29 cellular contexts compared by ENCODE assay signal in genomic region chr18:65623686-65624085, GRCh38.
"Had no signal": no experiment of that assay in that cellular context is flagged by ENCODE, and none has a peak within 500 bp of the region (broad histone marks: within the 10 kb centered on the region; RNA-seq: fewer than 3 reads in every experiment).

No MANE protein-coding gene starts in this region.

- H3K27ac ChIP-seq: brain microvascular endothelial cell, coronary artery, dorsolateral prefrontal cortex, esophagus muscularis mucosa, foreskin keratinocyte, gastrocnemius medialis had no signal

- H3K9me3 ChIP-seq: esophagus muscularis mucosa, gastrocnemius medialis had no signal

- H3K4me1 ChIP-seq: esophagus muscularis mucosa, foreskin keratinocyte, gastrocnemius medialis had no signal

- H3K27me3 ChIP-seq: brain microvascular endothelial cell, dorsolateral prefrontal cortex, esophagus muscularis mucosa, foreskin keratinocyte, gastrocnemius medialis had no signal

- H3K27me3 Mint-ChIP-seq: activated CD4-positive, alpha-beta memory T cell treated with anti-CD3 and anti-CD28 coated beads for 36 hours; activated CD4-positive, alpha-beta T cell treated with anti-CD3 and anti-CD28 coated beads for 36 hours; activated CD4-positive, alpha-beta T cell treated with anti-CD3 and anti-CD28 coated beads, Interleukin-2, amount 10 ng/mL, durations not matched to agents 24 days and 14 days; activated CD8-positive, alpha-beta memory T cell treated with anti-CD3 and anti-CD28 coated beads, Interleukin-2, amount 10 ng/mL, durations not matched to agents 7 days and 5 days; activated naive CD4-positive, alpha-beta T cell treated with anti-CD3 and anti-CD28 coated beads, Interleukin-2, amount 10 ng/mL, durations not matched to agents 7 days and 5 days; activated naive CD8-positive, alpha-beta T cell treated with anti-CD3 and anti-CD28 coated beads, Interleukin-2, amount 10 ng/mL, durations not matched to agents 7 days and 5 days; central memory CD8-positive, alpha-beta T cell; dendritic cell treated with granulocyte-macrophage colony-stimulating factor and Interleukin-4, amounts not matched to agents 40 ng/mL and 50 ng/mL, for 4 days had no signal

- DNase-seq: activated CD4-positive, alpha-beta memory T cell treated with anti-CD3 and anti-CD28 coated beads for 36 hours; activated CD4-positive, alpha-beta T cell treated with anti-CD3 and anti-CD28 coated beads for 36 hours; activated CD4-positive, alpha-beta T cell treated with anti-CD3 and anti-CD28 coated beads, Interleukin-2, amount 10 ng/mL, durations not matched to agents 24 days and 14 days; activated CD4-positive, CD25-positive, alpha-beta regulatory T cell; activated CD4-positive, CD25-positive, alpha-beta regulatory T cell treated with anti-CD3 and anti-CD28 coated beads, Interleukin-2, amount 50 U/mL, for 72 hours; activated CD8-positive, alpha-beta memory T cell treated with anti-CD3 and anti-CD28 coated beads, Interleukin-2, amount 10 ng/mL, durations not matched to agents 7 days and 5 days; activated CD8-positive, alpha-beta memory T cell treated with anti-CD3 and anti-CD28 coated beads, Interleukin-2, amount 50 U/mL, for 4 hours; activated CD8-positive, alpha-beta T cell treated with anti-CD3 and anti-CD28 coated beads, Interleukin-2, amount 10 ng/mL, durations not matched to agents 7 days and 5 days; activated gamma-delta T cell; activated naive CD4-positive, alpha-beta T cell; activated naive CD4-positive, alpha-beta T cell treated with anti-CD3 and anti-CD28 coated beads, Interleukin-2, amount 10 ng/mL, durations not matched to agents 7 days and 5 days; activated naive CD8-positive, alpha-beta T cell treated with anti-CD3 and anti-CD28 coated beads, Interleukin-2, amount 10 ng/mL, durations not matched to agents 7 days and 5 days; activated T-cell treated with anti-CD3 and anti-CD28 coated beads, Interleukin-2, amount 50 U/mL, for 1 hour; activated T-cell treated with anti-CD3 and anti-CD28 coated beads, Interleukin-2, amount 50 U/mL, for 48 hours; brain microvascular endothelial cell; dorsolateral prefrontal cortex; effector memory CD4-positive, alpha-beta T cell; endodermal cell; erythroblast; foreskin keratinocyte; gastrocnemius medialis; glutamatergic neuron; T-helper 2 cell had no signal

- H3K36me3 ChIP-seq: brain microvascular endothelial cell, esophagus muscularis mucosa, gastrocnemius medialis had no signal

- H3K9me3 Mint-ChIP-seq: endodermal cell had no signal

- H3K4me3 Mint-ChIP-seq: activated CD4-positive, alpha-beta memory T cell treated with anti-CD3 and anti-CD28 coated beads for 36 hours; activated CD4-positive, alpha-beta T cell treated with anti-CD3 and anti-CD28 coated beads for 36 hours; activated CD4-positive, alpha-beta T cell treated with anti-CD3 and anti-CD28 coated beads, Interleukin-2, amount 10 ng/mL, durations not matched to agents 24 days and 14 days; activated CD8-positive, alpha-beta memory T cell treated with anti-CD3 and anti-CD28 coated beads, Interleukin-2, amount 10 ng/mL, durations not matched to agents 7 days and 5 days; activated CD8-positive, alpha-beta T cell treated with anti-CD3 and anti-CD28 coated beads, Interleukin-2, amount 10 ng/mL, durations not matched to agents 7 days and 5 days; activated naive CD4-positive, alpha-beta T cell treated with anti-CD3 and anti-CD28 coated beads, Interleukin-2, amount 10 ng/mL, durations not matched to agents 7 days and 5 days; activated naive CD8-positive, alpha-beta T cell treated with anti-CD3 and anti-CD28 coated beads, Interleukin-2, amount 10 ng/mL, durations not matched to agents 7 days and 5 days; activated T-helper 1 cell treated with anti-CD3 and anti-CD28 coated beads, Interleukin-12 subunit alpha, Interleukin-12 subunit beta, Interleukin-2, Interleukin-4 antibody, amounts not matched to agents 30 ng/mL and 10 ng/mL and 1 ng/mL, durations not matched to agents 14 hours and 24 hours and 36 hours; central memory CD8-positive, alpha-beta T cell; dendritic cell treated with granulocyte-macrophage colony-stimulating factor and Interleukin-4, amounts not matched to agents 40 ng/mL and 50 ng/mL, for 4 days; endodermal cell had no signal

- H3K36me3 Mint-ChIP-seq: activated CD4-positive, alpha-beta memory T cell treated with anti-CD3 and anti-CD28 coated beads for 36 hours; activated CD8-positive, alpha-beta memory T cell treated with anti-CD3 and anti-CD28 coated beads, Interleukin-2, amount 10 ng/mL, durations not matched to agents 7 days and 5 days; activated naive CD4-positive, alpha-beta T cell treated with anti-CD3 and anti-CD28 coated beads, Interleukin-2, amount 10 ng/mL, durations not matched to agents 7 days and 5 days; activated naive CD4-positive, alpha-beta T cell treated with anti-CD3 and anti-CD28 coated beads, Interleukin-2, amount 50 U/mL, for 72 hours; activated naive CD8-positive, alpha-beta T cell treated with anti-CD3 and anti-CD28 coated beads, Interleukin-2, amount 10 ng/mL, durations not matched to agents 7 days and 5 days had no signal

- ATAC-seq: activated CD4-positive, alpha-beta T cell treated with anti-CD3 and anti-CD28 coated beads for 36 hours; activated CD8-positive, alpha-beta memory T cell treated with anti-CD3 and anti-CD28 coated beads, Interleukin-2, amount 10 ng/mL, durations not matched to agents 7 days and 5 days; activated CD8-positive, alpha-beta T cell treated with anti-CD3 and anti-CD28 coated beads, Interleukin-2, amount 10 ng/mL, durations not matched to agents 7 days and 5 days; activated naive CD4-positive, alpha-beta T cell treated with anti-CD3 and anti-CD28 coated beads, Interleukin-2, amount 50 U/mL, for 72 hours; foreskin keratinocyte; gastrocnemius medialis had no signal

- H3K4me1 Mint-ChIP-seq: activated CD4-positive, alpha-beta T cell treated with anti-CD3 and anti-CD28 coated beads for 36 hours; activated CD4-positive, alpha-beta T cell treated with anti-CD3 and anti-CD28 coated beads, Interleukin-2, amount 10 ng/mL, durations not matched to agents 24 days and 14 days; activated CD8-positive, alpha-beta memory T cell treated with anti-CD3 and anti-CD28 coated beads, Interleukin-2, amount 10 ng/mL, durations not matched to agents 7 days and 5 days; activated naive CD4-positive, alpha-beta T cell treated with anti-CD3 and anti-CD28 coated beads, Interleukin-2, amount 10 ng/mL, durations not matched to agents 7 days and 5 days; activated naive CD8-positive, alpha-beta T cell treated with anti-CD3 and anti-CD28 coated beads, Interleukin-2, amount 10 ng/mL, durations not matched to agents 7 days and 5 days; central memory CD8-positive, alpha-beta T cell; endodermal cell had no signal

- H3K27ac Mint-ChIP-seq: activated CD4-positive, alpha-beta memory T cell treated with anti-CD3 and anti-CD28 coated beads for 36 hours; activated CD4-positive, alpha-beta T cell treated with anti-CD3 and anti-CD28 coated beads for 36 hours; activated CD4-positive, alpha-beta T cell treated with anti-CD3 and anti-CD28 coated beads, Interleukin-2, amount 10 ng/mL, durations not matched to agents 24 days and 14 days; activated CD8-positive, alpha-beta memory T cell treated with anti-CD3 and anti-CD28 coated beads, Interleukin-2, amount 10 ng/mL, durations not matched to agents 7 days and 5 days; activated CD8-positive, alpha-beta T cell treated with anti-CD3 and anti-CD28 coated beads, Interleukin-2, amount 10 ng/mL, durations not matched to agents 7 days and 5 days; activated naive CD4-positive, alpha-beta T cell treated with anti-CD3 and anti-CD28 coated beads, Interleukin-2, amount 10 ng/mL, durations not matched to agents 7 days and 5 days; activated naive CD4-positive, alpha-beta T cell treated with anti-CD3 and anti-CD28 coated beads, Interleukin-2, amount 50 U/mL, for 72 hours; activated naive CD8-positive, alpha-beta T cell treated with anti-CD3 and anti-CD28 coated beads, Interleukin-2, amount 10 ng/mL, durations not matched to agents 7 days and 5 days; activated T-helper 1 cell treated with anti-CD3 and anti-CD28 coated beads, Interleukin-12 subunit alpha, Interleukin-12 subunit beta, Interleukin-2, Interleukin-4 antibody, amounts not matched to agents 30 ng/mL and 10 ng/mL and 1 ng/mL, durations not matched to agents 14 hours and 24 hours and 36 hours; dendritic cell treated with granulocyte-macrophage colony-stimulating factor and Interleukin-4, amounts not matched to agents 40 ng/mL and 50 ng/mL, for 4 days; endodermal cell had no signal

- H3K4me3 ChIP-seq: coronary artery, dorsolateral prefrontal cortex, esophagus muscularis mucosa, gastrocnemius medialis had no signal
